21 cellular contexts compared by ENCODE assay signal in the genomic region with DNA sequence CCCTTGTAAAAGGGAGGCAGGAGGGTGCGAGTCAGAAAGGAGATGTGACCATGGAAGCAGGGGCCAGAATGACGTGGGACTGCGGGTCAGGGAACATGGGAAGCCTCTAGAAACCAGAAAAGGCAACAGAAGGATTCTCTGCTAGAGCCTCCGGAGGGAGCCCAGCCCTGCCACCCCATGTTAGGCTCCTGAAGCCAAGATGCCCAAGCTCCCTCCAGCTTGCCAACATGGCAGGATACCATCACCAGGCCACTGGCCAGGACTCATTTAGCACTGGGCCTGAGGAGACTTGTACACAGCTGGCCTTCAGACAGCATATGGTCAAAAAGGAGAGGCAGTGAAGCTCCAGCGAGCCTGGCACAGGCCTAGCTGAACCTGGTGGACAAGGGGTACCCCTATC. TPM values are rescaled to one million over a fixed set of nuclear protein-coding genes. Genes with fewer than 3 reads are reported as not detected.
DNase-seq lines count a peak whose midpoint lies in the region; FAIRE-seq and TF ChIP-seq lines count a peak whose summit lies in the region.
"Had no signal": no experiment of that assay in that cellular context is flagged by ENCODE, and none has a peak within 500 bp of the region (broad histone marks: within the 10 kb centered on the region; RNA-seq: fewer than 3 reads in every experiment).

No MANE protein-coding gene starts in this region.

- no peak overlapping the region for H2BK20ac ChIP-seq in H1 (ENCODE audit: low read length)

- no peak overlapping the region for H2BK12ac ChIP-seq in H1 (ENCODE audit: low read depth, low read length)

- no peak overlapping the region for H3K18ac ChIP-seq in H1 (ENCODE audit: extremely low read depth, low read length)

- WGBS in H1 (ENCODE audit: extremely low coverage in 1 of 2, insufficient coverage in 1 of 2, insufficient read length in 1 of 2, insufficient replicate concordance in 2 of 2, low coverage in 1 of 2, low lambda C conversion rate in 2 of 2, missing lambda C conversion rate in 1 of 2), 2 experiments: 93% methylated on average over 5 of the region's 5 CpGs; no CpG with 5 or more reads in 1 of the 2 experiments

- H3K9me3 ChIP-seq in H1 (ENCODE audit: insufficient read depth in 2 of 2, low read depth in 1 of 2, low read length in 1 of 2) (no peaks in the 10 kb centered on the region; a peak in 1 of 4 replicates), skeletal muscle tissue (ENCODE audit: control insufficient read depth in 3 of 3, low read length in 3 of 3) (no peaks in the 10 kb centered on the region), vagina (no peaks in the 10 kb centered on the region)
- H3K9me3 ChIP-seq: A549, Caco-2, HAP-1 had no signal

- H2AFZ ChIP-seq in H1 (ENCODE audit: low read length): no peak overlapping the region

- POLR2A ChIA-PET in activated CD4-positive, alpha-beta memory T cell treated with anti-CD3 and anti-CD28 coated beads for 36 hours (lab: Charles Lee): no interaction called here
- POLR2A ChIA-PET in activated CD4-positive, alpha-beta memory T cell treated with anti-CD3 and anti-CD28 coated beads, Interleukin-2, amount 10 ng/mL, durations not matched to agents 7 days and 5 days (lab: Charles Lee): interaction anchor here (0.5 kb wide), 1 partner anchor 492 kb away, joined by 3 read pairs; no protein-coding TSS in a partner anchor
- POLR2A ChIA-PET in H1 (lab: Charles Lee; ENCODE audit: partially characterized antibody): no interaction called here

- no peak overlapping the region for H4K91ac ChIP-seq in H1 (replicated peaks; ENCODE audit: insufficient read length, low read length)

- no peak overlapping the region for H3K27ac Mint-ChIP-seq in activated CD4-positive, alpha-beta memory T cell treated with anti-CD3 and anti-CD28 coated beads for 36 hours
- no peak overlapping the region for H3K27ac Mint-ChIP-seq in activated CD4-positive, alpha-beta memory T cell treated with anti-CD3 and anti-CD28 coated beads, Interleukin-2, amount 10 ng/mL, durations not matched to agents 7 days and 5 days
- H3K27ac Mint-ChIP-seq: CD4-positive, alpha-beta T cell had no signal

- peaks cover 8% of the 10 kb centered on the region for H3K4me1 Mint-ChIP-seq in activated CD4-positive, alpha-beta memory T cell treated with anti-CD3 and anti-CD28 coated beads for 36 hours (ENCODE audit: low read depth)
- H3K4me1 Mint-ChIP-seq in activated CD4-positive, alpha-beta memory T cell treated with anti-CD3 and anti-CD28 coated beads, Interleukin-2, amount 10 ng/mL, durations not matched to agents 7 days and 5 days: peaks cover 13% of the 10 kb centered on the region

- no peak overlapping the region for H2AK5ac ChIP-seq in H1 (ENCODE audit: low read depth, low read length)

- 0 out of 2 replicates have a peak overlapping the region, but pooled peaks have one; percentile 22 for H2BK15ac ChIP-seq in H1 (ENCODE audit: low read length)

- no peak overlapping the region for H4K8ac ChIP-seq in H1 (ENCODE audit: extremely low read depth, insufficient read depth, low read length)

- H2BK5ac ChIP-seq in H1 (ENCODE audit: low read depth, low read length): no peak overlapping the region

- H4K5ac ChIP-seq in H1 (ENCODE audit: insufficient read length, low read depth, low read length): no peak overlapping the region

- CTCF ChIA-PET in activated CD4-positive, alpha-beta memory T cell treated with anti-CD3 and anti-CD28 coated beads for 36 hours (lab: Charles Lee): no interaction called here
- CTCF ChIA-PET in activated CD4-positive, alpha-beta memory T cell treated with anti-CD3 and anti-CD28 coated beads, Interleukin-2, amount 10 ng/mL, durations not matched to agents 7 days and 5 days (lab: Charles Lee): no interaction called here
- CTCF ChIA-PET in H1 (lab: Charles Lee; ENCODE audit: partially characterized antibody): no interaction called here

- H3K4me1 ChIP-seq in H1 (replicated peaks in 1 of 4; ENCODE audit: control insufficient read depth in 3 of 4, insufficient read depth in 4 of 4, low read length in 3 of 4): peaks cover 0 to 6% (median 2%) of the 10 kb centered on the region in 4 experiments; a peak in 3 of 7 replicates
- peaks cover 15 to 35% (median 30%) of the 10 kb centered on the region in 3 donors for H3K4me1 ChIP-seq in skeletal muscle tissue (ENCODE audit: control insufficient read depth in 3 of 3, insufficient read depth in 3 of 3, low read length in 3 of 3)
- peaks cover 44% of the 10 kb centered on the region for H3K4me1 ChIP-seq in vagina
- H3K4me1 ChIP-seq: Caco-2, HAP-1 had no signal

- H3K4me3 ChIP-seq in H1 (ENCODE audit: extremely low read depth in 1 of 4, insufficient read depth in 2 of 4, low read depth in 3 of 4, low read length in 4 of 4): no peak overlapping the region
- no peak overlapping the region for H3K4me3 ChIP-seq in skeletal muscle tissue (ENCODE audit: low read length in 3 of 3)
- H3K4me3 ChIP-seq in vagina: no peak overlapping the region
- H3K4me3 ChIP-seq: A549, GM12878, HAP-1 had no signal

- no peak overlapping the region for H2BK120ac ChIP-seq in H1 (replicated peaks; ENCODE audit: low read depth, low read length)

- H3K36me3 ChIP-seq in H1 (ENCODE audit: control insufficient read depth in 2 of 4, insufficient read depth in 4 of 4, low read length in 3 of 4) (no peaks in the 10 kb centered on the region), skeletal muscle tissue (ENCODE audit: control insufficient read depth in 3 of 3, insufficient read depth in 3 of 3, low read length in 3 of 3) (no peaks in the 10 kb centered on the region), vagina (no peaks in the 10 kb centered on the region)
- H3K36me3 ChIP-seq: HAP-1 had no signal

- no peaks in the 10 kb centered on the region for H3K79me2 ChIP-seq in H1 (ENCODE audit: control insufficient read depth in 1 of 2, insufficient read depth in 2 of 2, low read length in 2 of 2)

- no peaks in the 10 kb centered on the region for H3K79me1 ChIP-seq in H1 (ENCODE audit: low read depth, low read length)

- no peak overlapping the region for H3K56ac ChIP-seq in H1 (replicated peaks; ENCODE audit: insufficient read length, low read depth, low read length)

- H3K23ac ChIP-seq in H1 (ENCODE audit: insufficient read length): no peak overlapping the region

- no peak for TF ChIP-seq CTCF in H1 (IDR thresholded peaks at IDR 0.05; ENCODE audit: control extremely low read depth in 1 of 3, insufficient read depth in 1 of 3, low read depth in 1 of 3, low read length in 3 of 3)
- no peak for TF ChIP-seq CTCF in vagina (IDR thresholded peaks at IDR 0.05)
- no peak for TF ChIP-seq CTCF in D721Med (IDR thresholded peaks at IDR 0.05; ENCODE audit: insufficient read depth, missing control alignments)

- H3K4ac ChIP-seq in H1 (replicated peaks; ENCODE audit: insufficient read length, low read depth, low read length): no peak overlapping the region

- intact Hi-C loops in activated CD4-positive, alpha-beta memory T cell treated with anti-CD3 and anti-CD28 coated beads for 36 hours (cut with micrococcal nuclease): no loop called here
- intact Hi-C loops in vagina (cut with DNase I): no loop called here

- H3K27me3 Mint-ChIP-seq in activated CD4-positive, alpha-beta memory T cell treated with anti-CD3 and anti-CD28 coated beads for 36 hours: peaks cover 2% of the 10 kb centered on the region
- peaks cover 7% of the 10 kb centered on the region for H3K27me3 Mint-ChIP-seq in activated CD4-positive, alpha-beta memory T cell treated with anti-CD3 and anti-CD28 coated beads, Interleukin-2, amount 10 ng/mL, durations not matched to agents 7 days and 5 days
- H3K27me3 Mint-ChIP-seq: CD4-positive, alpha-beta T cell had no signal

- H3K27ac ChIP-seq in H1 (ENCODE audit: low read depth, low read length) (no peak overlapping the region), skeletal muscle tissue (ENCODE audit: low read depth, low read length) (peak overlapping the region; percentile 39), vagina (no peak overlapping the region)
- H3K27ac ChIP-seq: 22Rv1, A549, C4-2B had no signal

- no peaks in the 10 kb centered on the region for H3K23me2 ChIP-seq in H1 (ENCODE audit: low read depth, low read length)

- no peaks in the 10 kb centered on the region for H3K9me3 Mint-ChIP-seq in activated CD4-positive, alpha-beta memory T cell treated with anti-CD3 and anti-CD28 coated beads for 36 hours
- H3K9me3 Mint-ChIP-seq in activated CD4-positive, alpha-beta memory T cell treated with anti-CD3 and anti-CD28 coated beads, Interleukin-2, amount 10 ng/mL, durations not matched to agents 7 days and 5 days: no peaks in the 10 kb centered on the region
- H3K9me3 Mint-ChIP-seq: CD4-positive, alpha-beta T cell had no signal

- no peak overlapping the region for H3K9ac ChIP-seq in H1 (replicated peaks in 1 of 4; ENCODE audit: extremely low read depth in 1 of 4, low read depth in 3 of 4, low read length in 3 of 4)
- peak overlapping the region in 1 of 3 donors; percentile 22 for H3K9ac ChIP-seq in skeletal muscle tissue (ENCODE audit: low read depth in 1 of 3, low read length in 3 of 3)

- TF ChIP-seq RAD21 in H1 (IDR thresholded peaks at IDR 0.05 in 1 of 2, conservative IDR thresholded peaks at IDR 0.05 in 1 of 2; ENCODE audit: low read depth in 2 of 2, low read length in 2 of 2): no peak

- no peak overlapping the region for H3K14ac ChIP-seq in H1 (ENCODE audit: insufficient read length)

- H3K27me3 ChIP-seq in H1 (replicated peaks in 1 of 4; ENCODE audit: control insufficient read depth in 3 of 4, extremely low read depth in 1 of 4, insufficient read depth in 3 of 4, low read length in 3 of 4) (no peaks in the 10 kb centered on the region), skeletal muscle tissue (ENCODE audit: control insufficient read depth in 3 of 3, insufficient read depth in 3 of 3, low read length in 3 of 3) (no peaks in the 10 kb centered on the region), vagina (no peaks in the 10 kb centered on the region)

- H4K20me1 ChIP-seq in H1 (replicated peaks in 1 of 2; ENCODE audit: control insufficient read depth in 1 of 2, insufficient read depth in 2 of 2, low read length in 2 of 2): no peaks in the 10 kb centered on the region

- no peak overlapping the region for H3K4me2 ChIP-seq in H1 (ENCODE audit: insufficient read depth in 1 of 2, low read depth in 2 of 2, low read length in 2 of 2)
- H3K4me2 ChIP-seq: A549 had no signal

- no peak overlapping the region for H3K4me3 Mint-ChIP-seq in activated CD4-positive, alpha-beta memory T cell treated with anti-CD3 and anti-CD28 coated beads for 36 hours
- H3K4me3 Mint-ChIP-seq in activated CD4-positive, alpha-beta memory T cell treated with anti-CD3 and anti-CD28 coated beads, Interleukin-2, amount 10 ng/mL, durations not matched to agents 7 days and 5 days: no peak overlapping the region
- H3K4me3 Mint-ChIP-seq: CD4-positive, alpha-beta T cell had no signal

- no peaks in the 10 kb centered on the region for H3K36me3 Mint-ChIP-seq in activated CD4-positive, alpha-beta memory T cell treated with anti-CD3 and anti-CD28 coated beads for 36 hours
- H3K36me3 Mint-ChIP-seq in activated CD4-positive, alpha-beta memory T cell treated with anti-CD3 and anti-CD28 coated beads, Interleukin-2, amount 10 ng/mL, durations not matched to agents 7 days and 5 days (ENCODE audit: low read depth): no peaks in the 10 kb centered on the region

- DNase-seq in activated CD4-positive, alpha-beta memory T cell treated with anti-CD3 and anti-CD28 coated beads for 36 hours: peak; percentile 1
- no peak for DNase-seq in activated CD4-positive, alpha-beta memory T cell treated with anti-CD3 and anti-CD28 coated beads, Interleukin-2, amount 10 ng/mL, durations not matched to agents 7 days and 5 days
- no peak for DNase-seq in H1 (ENCODE audit: low read depth in 1 of 2, low spot score in 2 of 2)
- no peak for DNase-seq in NCI-H774 (lab: John Stamatoyannopoulos, UW)
- no peak for DNase-seq in vagina (ENCODE audit: extremely low spot score in 2 of 2)
- DNase-seq in D721Med (ENCODE audit: insufficient read length, low spot score): no peak
- DNase-seq: AML-193; Caco-2; CD4-positive, alpha-beta T cell; DMS153; DMS79 treated with DMSO at 0.1 percent for 48 hours had no signal

- FAIRE-seq in H1 (lab: Jason Lieb, UNC) (no peak), D721Med (lab: Jason Lieb, UNC) (no peak)
- FAIRE-seq: A549, GM12878, GM19239 had no signal

- no peak for TF ChIP-seq POLR2A in H1 (IDR thresholded peaks at IDR 0.05; ENCODE audit: control extremely low read depth in 1 of 2, low read depth in 2 of 2, low read length in 2 of 2)
- TF ChIP-seq POLR2A in vagina (IDR thresholded peaks at IDR 0.05): no peak

- TF ChIP-seq EP300 in H1 (IDR thresholded peaks at IDR 0.05; ENCODE audit: borderline replicate concordance in 1 of 2, low read depth in 2 of 2, low read length in 2 of 2): no peak

RNA-seq across cellular contexts. Expression of a gene that starts 5.6 kb away (rescaled TPM):
- not detected for total RNA-seq in activated CD4-positive, alpha-beta memory T cell treated with anti-CD3 and anti-CD28 coated beads for 36 hours
- not detected for total RNA-seq in activated CD4-positive, alpha-beta memory T cell treated with anti-CD3 and anti-CD28 coated beads, Interleukin-2, amount 10 ng/mL, durations not matched to agents 7 days and 5 days
- not detected in 2 replicates for total RNA-seq in H1 (2021; fragmentation: NEBNext Ultra II Directional; extraction: Animal tissue kit (Norgen Biotek cat#: 25700))
- polyA plus RNA-seq in H1 (2011; rRNA removed): not detected in 2 replicates
- not detected for polyA plus RNA-seq in H1 (2011; cell fraction: cytosol; rRNA removed)
- polyA plus RNA-seq in H1 (2011; cell fraction: nucleus; rRNA removed): not detected
- not detected in 4 replicates for polyA plus RNA-seq in H1 (2012, experiment 1 of 2)
- polyA plus RNA-seq in H1 (2012, experiment 2 of 2): not detected
- polyA plus RNA-seq in H1 (2013, experiment 1 of 2): not detected
- polyA plus RNA-seq in H1 (2013, experiment 2 of 2): not detected
- polyA minus RNA-seq in H1 (2011; rRNA and poly(A)+ RNA removed): not detected in 2 replicates
- polyA minus RNA-seq in H1 (2011; cell fraction: cytosol; rRNA and poly(A)+ RNA removed): not detected
- polyA minus RNA-seq in H1 (2011; cell fraction: nucleus; rRNA and poly(A)+ RNA removed): not detected
- total RNA-seq in skeletal muscle tissue (not detected), vagina (not detected)
- total RNA-seq: Caco-2; CD4-positive, alpha-beta T cell; GM12878; H4; HT-29 had no signal
- polyA plus RNA-seq: A549, BJ, GM12878 had no signal

RNA-seq across cellular contexts. Expression of a gene that starts 57.3 kb away (rescaled TPM):
- 10 to 100 TPM; 13.7 to 14.4 TPM for total RNA-seq in activated CD4-positive, alpha-beta memory T cell treated with anti-CD3 and anti-CD28 coated beads for 36 hours
- total RNA-seq in activated CD4-positive, alpha-beta memory T cell treated with anti-CD3 and anti-CD28 coated beads, Interleukin-2, amount 10 ng/mL, durations not matched to agents 7 days and 5 days: 10 to 100 TPM; 18.6 to 22.2 TPM
- 37.8 and 47.0 TPM in 2 replicates for total RNA-seq in H1 (2021; fragmentation: NEBNext Ultra II Directional; extraction: Animal tissue kit (Norgen Biotek cat#: 25700))
- 32.6 TPM in 2 replicates for polyA plus RNA-seq in H1 (2011; rRNA removed)
- polyA plus RNA-seq in H1 (2011; cell fraction: cytosol; rRNA removed): 28.1 TPM
- polyA plus RNA-seq in H1 (2011; cell fraction: nucleus; rRNA removed): 87.8 TPM
- polyA plus RNA-seq in H1 (2012, experiment 1 of 2): 21.9 to 34.0 TPM (median 27.2 TPM) in 4 replicates
- polyA plus RNA-seq in H1 (2012, experiment 2 of 2): 4.0 TPM
- 72.6 TPM for polyA plus RNA-seq in H1 (2013, experiment 1 of 2)
- polyA plus RNA-seq in H1 (2013, experiment 2 of 2): 61.3 TPM
- 32.0 and 34.4 TPM in 2 replicates for polyA minus RNA-seq in H1 (2011; rRNA and poly(A)+ RNA removed)
- 19.2 TPM for polyA minus RNA-seq in H1 (2011; cell fraction: cytosol; rRNA and poly(A)+ RNA removed)
- polyA minus RNA-seq in H1 (2011; cell fraction: nucleus; rRNA and poly(A)+ RNA removed): 81.2 TPM
- 42.3 TPM for total RNA-seq in skeletal muscle tissue
- 121 TPM for total RNA-seq in vagina

RNA-seq across cellular contexts. Expression of a gene that starts 57.4 kb away (rescaled TPM):
- 10 to 100 TPM; 10.5 to 10.8 TPM for total RNA-seq in activated CD4-positive, alpha-beta memory T cell treated with anti-CD3 and anti-CD28 coated beads for 36 hours
- 10 to 100 TPM; 13.9 to 14.5 TPM for total RNA-seq in activated CD4-positive, alpha-beta memory T cell treated with anti-CD3 and anti-CD28 coated beads, Interleukin-2, amount 10 ng/mL, durations not matched to agents 7 days and 5 days
- 11.1 and 11.7 TPM in 2 replicates for total RNA-seq in H1 (2021; fragmentation: NEBNext Ultra II Directional; extraction: Animal tissue kit (Norgen Biotek cat#: 25700))
- 4.3 and 6.0 TPM in 2 replicates for polyA plus RNA-seq in H1 (2011; rRNA removed)
- 4.3 TPM for polyA plus RNA-seq in H1 (2011; cell fraction: cytosol; rRNA removed)
- polyA plus RNA-seq in H1 (2011; cell fraction: nucleus; rRNA removed): 11.3 TPM
- 6.3 to 9.2 TPM (median 8.2 TPM) in 4 replicates for polyA plus RNA-seq in H1 (2012, experiment 1 of 2)
- polyA plus RNA-seq in H1 (2012, experiment 2 of 2): 2.9 TPM
- 7.8 TPM for polyA plus RNA-seq in H1 (2013, experiment 1 of 2)
- 8.0 TPM for polyA plus RNA-seq in H1 (2013, experiment 2 of 2)
- polyA minus RNA-seq in H1 (2011; rRNA and poly(A)+ RNA removed): 8.3 and 8.7 TPM in 2 replicates
- polyA minus RNA-seq in H1 (2011; cell fraction: cytosol; rRNA and poly(A)+ RNA removed): 3.9 TPM
- polyA minus RNA-seq in H1 (2011; cell fraction: nucleus; rRNA and poly(A)+ RNA removed): 22.8 TPM
- total RNA-seq in skeletal muscle tissue (2.6 TPM), vagina (4.2 TPM)
